19 cellular contexts compared by ENCODE assay signal in genomic region chr9:113895526-113895925, GRCh38.
"Had no signal": no experiment of that assay in that cellular context is flagged by ENCODE, and none has a peak within 500 bp of the region (broad histone marks: within the 10 kb centered on the region; RNA-seq: fewer than 3 reads in every experiment).

No MANE protein-coding gene starts in this region.

- H3K4me1 ChIP-seq: foreskin keratinocyte, right atrium auricular region, tibial nerve had no signal

- H3K36me3 Mint-ChIP-seq: activated CD8-positive, alpha-beta memory T cell treated with anti-CD3 and anti-CD28 coated beads, Interleukin-2, amount 10 ng/mL, durations not matched to agents 7 days and 5 days; activated naive CD4-positive, alpha-beta T cell treated with anti-CD3 and anti-CD28 coated beads, Interleukin-2, amount 50 U/mL, for 24 hours; memory B cell; natural killer cell treated with Interleukin-12 subunit alpha and Interleukin-12 subunit beta and Interleukin-15 and Interleukin-18, amount 100 ng/mL, for 72 hours; stimulated activated effector memory CD8-positive, alpha-beta T cell treated with anti-CD3 and anti-CD28 coated beads, Interleukin-12 subunit alpha, Interleukin-12 subunit beta, amount 100 ng/mL, for 72 hours had no signal

- H3K4me3 Mint-ChIP-seq: activated CD8-positive, alpha-beta memory T cell treated with anti-CD3 and anti-CD28 coated beads, Interleukin-2, amount 10 ng/mL, durations not matched to agents 7 days and 5 days; activated naive CD4-positive, alpha-beta T cell treated with anti-CD3 and anti-CD28 coated beads, Interleukin-2, amount 50 U/mL, for 24 hours; activated T-cell treated with anti-CD3 and anti-CD28 coated beads, Interleukin-2, amount 50 U/mL, for 24 hours; brain; dendritic cell treated with granulocyte-macrophage colony-stimulating factor and Interleukin-4, amounts not matched to agents 40 ng/mL and 50 ng/mL, for 4 days; memory B cell; natural killer cell treated with Interleukin-12 subunit alpha and Interleukin-12 subunit beta and Interleukin-15 and Interleukin-18, amount 100 ng/mL, for 72 hours; stimulated activated effector memory CD8-positive, alpha-beta T cell treated with anti-CD3 and anti-CD28 coated beads, Interleukin-12 subunit alpha, Interleukin-12 subunit beta, amount 100 ng/mL, for 72 hours; T-helper 2 cell treated with Interferon-gamma antibody and Interleukin-4, amounts not matched to agents 5 μg/mL and 100 μg/mL, for 36 hours had no signal

- H3K36me3 ChIP-seq: right atrium auricular region had no signal

- H3K27ac Mint-ChIP-seq: activated CD8-positive, alpha-beta memory T cell treated with anti-CD3 and anti-CD28 coated beads, Interleukin-2, amount 10 ng/mL, durations not matched to agents 7 days and 5 days; activated naive CD4-positive, alpha-beta T cell treated with anti-CD3 and anti-CD28 coated beads, Interleukin-2, amount 50 U/mL, for 24 hours; activated T-cell treated with anti-CD3 and anti-CD28 coated beads, Interleukin-2, amount 50 U/mL, for 24 hours; brain; dendritic cell treated with granulocyte-macrophage colony-stimulating factor and Interleukin-4, amounts not matched to agents 40 ng/mL and 50 ng/mL, for 4 days; memory B cell; natural killer cell treated with Interleukin-12 subunit alpha and Interleukin-12 subunit beta and Interleukin-15 and Interleukin-18, amount 100 ng/mL, for 72 hours; stimulated activated effector memory CD8-positive, alpha-beta T cell treated with anti-CD3 and anti-CD28 coated beads, Interleukin-12 subunit alpha, Interleukin-12 subunit beta, amount 100 ng/mL, for 72 hours; T-helper 2 cell treated with Interferon-gamma antibody and Interleukin-4, amounts not matched to agents 5 μg/mL and 100 μg/mL, for 36 hours had no signal

- DNase-seq: activated CD4-positive, alpha-beta T cell treated with anti-CD3 and anti-CD28 coated beads, Interleukin-2, amount 50 U/mL, for 48 hours; activated CD8-positive, alpha-beta memory T cell treated with anti-CD3 and anti-CD28 coated beads, Interleukin-2, amount 10 ng/mL, durations not matched to agents 7 days and 5 days; activated effector memory CD4-positive, alpha-beta T cell treated with Interleukin-2 at 50 U/mL for 16 hours; activated T-cell treated with anti-CD3 and anti-CD28 coated beads, Interleukin-2, amount 50 U/mL, for 24 hours; amygdala; erythroblast; foreskin keratinocyte; nucleus accumbens; small intestine had no signal

- H3K9me3 Mint-ChIP-seq: activated T-cell treated with anti-CD3 and anti-CD28 coated beads, Interleukin-2, amount 50 U/mL, for 24 hours; memory B cell; natural killer cell treated with Interleukin-12 subunit alpha and Interleukin-12 subunit beta and Interleukin-15 and Interleukin-18, amount 100 ng/mL, for 72 hours; stimulated activated effector memory CD8-positive, alpha-beta T cell treated with anti-CD3 and anti-CD28 coated beads, Interleukin-12 subunit alpha, Interleukin-12 subunit beta, amount 100 ng/mL, for 72 hours had no signal

- H3K27me3 Mint-ChIP-seq: brain; dendritic cell treated with granulocyte-macrophage colony-stimulating factor and Interleukin-4, amounts not matched to agents 40 ng/mL and 50 ng/mL, for 4 days; memory B cell; natural killer cell treated with Interleukin-12 subunit alpha and Interleukin-12 subunit beta and Interleukin-15 and Interleukin-18, amount 100 ng/mL, for 72 hours had no signal

- H3K27me3 ChIP-seq: foreskin keratinocyte, right atrium auricular region, tibial nerve had no signal

- H3K4me1 Mint-ChIP-seq: activated CD8-positive, alpha-beta memory T cell treated with anti-CD3 and anti-CD28 coated beads, Interleukin-2, amount 10 ng/mL, durations not matched to agents 7 days and 5 days; activated naive CD4-positive, alpha-beta T cell treated with anti-CD3 and anti-CD28 coated beads, Interleukin-2, amount 50 U/mL, for 24 hours; brain; memory B cell; stimulated activated effector memory CD8-positive, alpha-beta T cell treated with anti-CD3 and anti-CD28 coated beads, Interleukin-12 subunit alpha, Interleukin-12 subunit beta, amount 100 ng/mL, for 72 hours had no signal

- H3K4me3 ChIP-seq: right atrium auricular region, tibial nerve had no signal

- ATAC-seq: activated CD4-positive, CD25-positive, alpha-beta regulatory T cell treated with anti-CD3 and anti-CD28 coated beads, Interleukin-2, amount 50 U/mL, for 24 hours; activated CD8-positive, alpha-beta memory T cell treated with anti-CD3 and anti-CD28 coated beads, Interleukin-2, amount 10 ng/mL, durations not matched to agents 7 days and 5 days; foreskin keratinocyte; natural killer cell treated with Interleukin-12 subunit alpha and Interleukin-12 subunit beta and Interleukin-15 and Interleukin-18, amount 100 ng/mL, for 72 hours; stimulated activated effector memory CD8-positive, alpha-beta T cell treated with anti-CD3 and anti-CD28 coated beads, Interleukin-12 subunit alpha, Interleukin-12 subunit beta, amount 100 ng/mL, for 72 hours had no signal
